Comparison of ENCODE assay signal across 8 cellular contexts in the genomic region with DNA sequence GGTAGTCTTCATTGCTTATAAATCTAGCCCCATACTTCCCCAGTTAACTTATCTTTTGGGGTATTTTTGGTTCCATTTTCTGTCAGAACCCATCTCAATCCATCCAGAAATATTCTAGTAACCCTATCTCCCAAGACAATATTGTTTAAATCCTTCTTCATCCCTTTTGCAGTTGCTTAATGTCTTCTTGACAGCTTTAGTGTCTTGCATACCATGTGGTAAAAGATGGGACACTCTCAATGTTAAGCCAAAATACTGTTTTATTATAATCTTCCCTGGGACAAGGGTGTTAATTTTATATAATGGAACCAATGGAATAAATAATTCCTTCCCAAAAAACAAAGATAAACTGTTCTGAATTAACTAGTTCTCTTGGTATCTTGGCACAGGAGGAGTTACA.
"Had no signal": no experiment of that assay in that cellular context is flagged by ENCODE, and none has a peak within 500 bp of the region (broad histone marks: within the 10 kb centered on the region; RNA-seq: fewer than 3 reads in every experiment).

No MANE protein-coding gene starts in this region.

- DNase-seq: GDM1, GF-D8 had no signal

- H3K4me3 ChIP-seq: GM12878 had no signal

- FAIRE-seq: G401.6, GM12878, GM12891, GM12892, GM18507, GM19239 had no signal
